8 cellular contexts compared by ENCODE assay signal in the genomic region with DNA sequence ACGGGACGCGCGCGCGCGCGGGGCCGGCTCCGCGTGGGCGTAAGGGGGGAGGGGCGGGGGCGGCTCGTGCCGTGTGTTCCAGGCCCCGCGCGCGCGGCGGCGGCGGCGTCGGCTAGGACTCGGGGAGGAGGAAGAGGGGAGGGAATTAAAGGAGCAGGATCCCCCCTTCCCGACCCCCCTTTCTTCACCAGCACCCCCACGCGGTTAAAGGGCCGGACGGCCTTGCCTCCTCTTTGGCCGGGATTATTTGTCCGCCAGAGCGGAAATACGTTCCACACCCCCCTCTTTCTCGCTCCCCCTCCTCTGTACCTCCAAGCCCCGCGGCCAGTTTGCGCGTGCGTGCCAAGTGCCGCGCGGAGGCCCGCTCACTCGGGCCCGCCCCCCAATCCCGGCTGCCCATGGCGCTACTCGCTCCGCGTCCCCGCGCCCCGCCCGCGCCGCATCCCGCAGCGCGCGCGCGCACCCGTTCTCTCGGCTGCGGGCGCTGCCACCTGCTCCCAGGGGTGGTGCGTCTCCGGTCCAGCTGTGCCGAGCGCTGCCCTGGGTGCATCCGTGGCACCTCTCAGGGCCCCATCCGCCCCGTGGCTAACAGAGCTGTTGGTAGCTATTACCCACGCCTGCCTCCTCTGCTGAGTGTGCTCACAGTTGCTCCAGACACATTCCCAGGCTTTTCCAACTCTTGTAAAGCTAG.
A peak's percentile ranks its signal among the peaks of the same experiment; 100 is the strongest.
DNase-seq lines count a peak whose midpoint lies in the region; ATAC-seq and TF ChIP-seq lines count a peak whose summit lies in the region.

A gene with protein sequence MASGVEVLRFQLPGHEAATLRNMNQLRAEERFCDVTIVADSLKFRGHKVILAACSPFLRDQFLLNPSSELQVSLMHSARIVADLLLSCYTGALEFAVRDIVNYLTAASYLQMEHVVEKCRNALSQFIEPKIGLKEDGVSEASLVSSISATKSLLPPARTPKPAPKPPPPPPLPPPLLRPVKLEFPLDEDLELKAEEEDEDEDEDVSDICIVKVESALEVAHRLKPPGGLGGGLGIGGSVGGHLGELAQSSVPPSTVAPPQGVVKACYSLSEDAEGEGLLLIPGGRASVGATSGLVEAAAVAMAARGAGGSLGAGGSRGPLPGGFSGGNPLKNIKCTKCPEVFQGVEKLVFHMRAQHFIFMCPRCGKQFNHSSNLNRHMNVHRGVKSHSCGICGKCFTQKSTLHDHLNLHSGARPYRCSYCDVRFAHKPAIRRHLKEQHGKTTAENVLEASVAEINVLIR (minus strand): TSS at position 134 of the 691 bp plus-strand sequence. CDS start 781 bp downstream, outside the sequence.

- peak; percentile 49 for ATAC-seq in HG03103 (IDR thresholded peaks at IDR 0.05; ENCODE audit: low read depth, unreplicated experiment)
- peak; percentile 64 to 69 for ATAC-seq in activated CD4-positive, CD25-positive, alpha-beta regulatory T cell treated with anti-CD3 and anti-CD28 coated beads, Interleukin-2, amount 50 U/mL, for 24 hours
- ATAC-seq in HG03139 (IDR thresholded peaks at IDR 0.05; ENCODE audit: unreplicated experiment): no peak

- DNase-seq in NCI-H345 treated with DMSO at 0.1 percent for 48 hours (lab: John Stamatoyannopoulos, UW; ENCODE audit: unreplicated experiment): peak; percentile 86
- peak; percentile 84 for DNase-seq in central memory CD4-positive, alpha-beta T cell
- peak; percentile 97 for DNase-seq in iris pigment epithelial cell (ENCODE audit: low read depth)
- DNase-seq in smooth muscle cell of the brain vasculature (ENCODE audit: low read depth, low spot score): peak; percentile 91

- peak; percentile 30 for TF ChIP-seq POLR2A in GM10847 (IDR thresholded peaks at IDR 0.05; ENCODE audit: extremely low read depth, insufficient read length)
